In the genomic region with DNA sequence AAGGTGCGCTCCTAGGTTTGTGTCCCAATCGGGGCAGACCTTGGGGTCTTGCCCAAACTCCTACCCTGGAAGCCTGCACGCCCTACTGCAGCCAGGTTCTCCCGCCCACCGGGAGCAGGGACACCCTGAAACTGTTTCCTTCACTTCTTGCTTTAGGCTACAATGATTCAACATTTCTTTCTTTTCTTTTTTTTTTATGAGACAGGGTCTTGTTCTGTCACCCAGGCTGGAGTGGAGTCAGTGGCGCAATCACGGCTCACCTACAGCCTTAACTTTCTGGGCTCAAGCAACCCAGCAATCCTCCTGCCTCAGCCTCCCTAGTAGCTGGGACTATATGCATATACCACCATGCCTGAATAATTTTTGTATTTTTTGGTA, we compare ENCODE assay signal across 9 cellular contexts.
DNase-seq lines count a peak whose midpoint lies in the region; ATAC-seq, FAIRE-seq and TF ChIP-seq lines count a peak whose summit lies in the region.
"Had no signal": no experiment of that assay in that cellular context is flagged by ENCODE, and none has a peak within 500 bp of the region (broad histone marks: within the 10 kb centered on the region; RNA-seq: fewer than 3 reads in every experiment).

No MANE protein-coding gene starts in this region.

- POLR2A ChIA-PET in GM12878 (lab: Charles Lee) = interaction anchor here (0.7 to 3.7 kb wide), 10 partner anchors 9 to 255 kb away, joined by 3 to 14 read pairs (median 4); a partner anchor contains a TSS

- no peaks in the 10 kb centered on the region for H3K4me1 ChIP-seq in left ventricle myocardium inferior
- H3K4me1 ChIP-seq in GM12878 (ENCODE audit: control insufficient read depth, insufficient read depth, low read length) = peaks cover 54% of the 10 kb centered on the region
- H3K4me1 ChIP-seq in muscle layer of duodenum (ENCODE audit: control insufficient read depth in 1 of 2, insufficient read depth in 2 of 2, low read length in 2 of 2) = peaks cover 63 to 82% of the 10 kb centered on the region in 2 donors
- H3K4me1 ChIP-seq in urinary bladder (ENCODE audit: insufficient read depth) = no peaks in the 10 kb centered on the region

- H3K9ac ChIP-seq in GM12878 (ENCODE audit: control insufficient read depth, insufficient read depth, low read length) = no peak overlapping the region

- TF ChIP-seq CTCF in left ventricle myocardium inferior (IDR thresholded peaks at IDR 0.05; ENCODE audit: borderline replicate concordance) = no peak
- no peak for TF ChIP-seq CTCF in GM12878 (IDR thresholded peaks at IDR 0.05 in 2 of 3, conservative IDR thresholded peaks at IDR 0.05 in 1 of 3; ENCODE audit: control insufficient read depth in 2 of 3, extremely low read depth in 1 of 3, insufficient read depth in 1 of 3, low read depth in 3 of 3, low read length in 3 of 3)

- no peak for TF ChIP-seq POLR2A in GM12878 (IDR thresholded peaks at IDR 0.05; ENCODE audit: low read depth, low read length)

- no peaks in the 10 kb centered on the region for H3K9me3 ChIP-seq in left ventricle myocardium inferior (replicated peaks)
- no peaks in the 10 kb centered on the region for H3K9me3 ChIP-seq in GM12878 (replicated peaks; ENCODE audit: control insufficient read depth, insufficient read depth, low read length)
- no peaks in the 10 kb centered on the region for H3K9me3 ChIP-seq in muscle layer of duodenum (ENCODE audit: control insufficient read depth in 1 of 2, low read length in 2 of 2)

- CTCF ChIA-PET in GM12878 (lab: Yijun Ruan, JAX) = interaction anchor here (0.8 to 2.5 kb wide), 9 partner anchors 9 to 165 kb away, joined by 3 to 12 read pairs (median 7); a partner anchor contains a TSS

- H2AFZ ChIP-seq in GM12878 (ENCODE audit: control insufficient read depth, low read depth, low read length) = no peak overlapping the region

- H3K4me3 ChIP-seq in left ventricle myocardium inferior (peak overlapping the region; percentile 33), GM12878 (peak overlapping the region; percentile 5; the same call in 1 of the 2 replicates), muscle layer of duodenum (ENCODE audit: low read depth in 1 of 2, low read length in 2 of 2) (peak overlapping the region in 1 of 2 donors; percentile 40), urinary bladder (ENCODE audit: low read depth, low read length) (no peak overlapping the region)

- SMC1A ChIA-PET in GM12878 (lab: Charles Lee; ENCODE audit: uncharacterized antibody, unreplicated experiment) = interaction anchor here (0.8 to 5.2 kb wide), 17 partner anchors 10 to 162 kb away, joined by 3 to 67 read pairs (median 7); a partner anchor contains a TSS

- ATAC-seq in left cardiac atrium = no peak
- ATAC-seq in GM12878 = no peak

- H3K4me2 ChIP-seq in GM12878 (ENCODE audit: control insufficient read depth, insufficient read depth) = peak overlapping the region; percentile 84

- peaks cover 3% of the 10 kb centered on the region; the same call in 1 of the 2 replicates for H4K20me1 ChIP-seq in GM12878 (ENCODE audit: control insufficient read depth, insufficient read depth)

- peaks cover 38% of the 10 kb centered on the region for H3K79me2 ChIP-seq in GM12878 (ENCODE audit: control insufficient read depth, insufficient read depth, low read length)

- 15% methylated on average over 7 of the region's 7 CpGs for WGBS in GM12878 (ENCODE audit: insufficient coverage, insufficient replicate concordance, low lambda C conversion rate, missing lambda C conversion rate)
- 78% methylated on average over 7 of the region's 7 CpGs for WGBS in urinary bladder

- in situ Hi-C loops in GM12878 (cut with MboI) = no loop called here

- DNase-seq in left ventricle myocardium inferior (no peak), left cardiac atrium (no peak), GM12878 (ENCODE audit: low read depth, low spot score) (no peak), nucleus accumbens (lab: John Stamatoyannopoulos, UW) (no peak), GM19240 (ENCODE audit: insufficient read length, low spot score) (no peak), NCI-H187 treated with DMSO at 0.1 percent for 48 hours (lab: John Stamatoyannopoulos, UW) (no peak)
- DNase-seq: COR-L47 had no signal

- no peaks in the 10 kb centered on the region for H3K36me3 ChIP-seq in left ventricle myocardium inferior
- peaks cover 3 to 7% of the 10 kb centered on the region in 2 experiments; a peak in 1 of 4 replicates for H3K36me3 ChIP-seq in GM12878 (ENCODE audit: control insufficient read depth in 2 of 2, insufficient read depth in 2 of 2, low read length in 1 of 2)
- H3K36me3 ChIP-seq in muscle layer of duodenum (ENCODE audit: control insufficient read depth in 1 of 2, insufficient read depth in 2 of 2, low read length in 2 of 2) = no peaks in the 10 kb centered on the region
- no peaks in the 10 kb centered on the region for H3K36me3 ChIP-seq in urinary bladder (ENCODE audit: insufficient read depth)

- FAIRE-seq in GM12878 (lab: Jason Lieb, UNC) = no peak

- TF ChIP-seq EP300 in GM12878 (IDR thresholded peaks at IDR 0.05; ENCODE audit: borderline replicate concordance in 1 of 2, control insufficient read depth in 1 of 2, low read depth in 2 of 2, low read length in 2 of 2) = no peak

- no peak for TF ChIP-seq RAD21 in GM12878 (IDR thresholded peaks at IDR 0.05; ENCODE audit: insufficient read depth, low read depth, low read length)

- RAD21 ChIA-PET in GM12878 (lab: Charles Lee; ENCODE audit: unreplicated experiment) = interaction anchor here (1.0 to 4.2 kb wide), 19 partner anchors 10 to 255 kb away, joined by 3 to 30 read pairs (median 6); no protein-coding TSS in a partner anchor

- BruUV-seq in GM12878 (replicated peaks; lab: Mats Ljungman, UMichigan) = TSS peak; percentile 81

- no peak overlapping the region for H3K27ac ChIP-seq in left ventricle myocardium inferior (replicated peaks)
- H3K27ac ChIP-seq in GM12878 (ENCODE audit: control insufficient read depth, insufficient read depth) = peak overlapping the region; percentile 41
- peak overlapping the region; percentile 91 for H3K27ac ChIP-seq in muscle layer of duodenum (ENCODE audit: low read length)
- peak overlapping the region; percentile 79 for H3K27ac ChIP-seq in urinary bladder (ENCODE audit: low read depth)

- no peaks in the 10 kb centered on the region for H3K27me3 ChIP-seq in left ventricle myocardium inferior (ENCODE audit: low read depth)
- H3K27me3 ChIP-seq in GM12878 (replicated peaks in 1 of 2; ENCODE audit: control insufficient read depth in 2 of 2, insufficient read depth in 2 of 2, low read length in 1 of 2) = no peaks in the 10 kb centered on the region
- no peaks in the 10 kb centered on the region for H3K27me3 ChIP-seq in muscle layer of duodenum (ENCODE audit: low read depth, low read length)

- intact Hi-C loops in left ventricle myocardium inferior (cut with micrococcal nuclease) (no loop called here), left cardiac atrium (cut with DNase I) (loop anchor here in 1 of 2 donors (5.0 kb wide), 1 partner anchor 74 kb away; a partner anchor contains a TSS), GM12878 (cut with micrococcal nuclease; ENCODE audit: unreplicated experiment) (loop anchor here (1.0 to 2.0 kb wide), 2 partner anchors 12 to 73 kb away; no protein-coding TSS in a partner anchor)

TF ChIP-seq in GM12878, 131 proteins besides CTCF, POLR2A, EP300 and RAD21 (continues in another document):
- no peak for TF ChIP-seq EGR1 (IDR thresholded peaks at IDR 0.05; ENCODE audit: borderline replicate concordance in 1 of 2, low read depth in 2 of 2, low read length in 2 of 2)
- TF ChIP-seq, protein P1, sequence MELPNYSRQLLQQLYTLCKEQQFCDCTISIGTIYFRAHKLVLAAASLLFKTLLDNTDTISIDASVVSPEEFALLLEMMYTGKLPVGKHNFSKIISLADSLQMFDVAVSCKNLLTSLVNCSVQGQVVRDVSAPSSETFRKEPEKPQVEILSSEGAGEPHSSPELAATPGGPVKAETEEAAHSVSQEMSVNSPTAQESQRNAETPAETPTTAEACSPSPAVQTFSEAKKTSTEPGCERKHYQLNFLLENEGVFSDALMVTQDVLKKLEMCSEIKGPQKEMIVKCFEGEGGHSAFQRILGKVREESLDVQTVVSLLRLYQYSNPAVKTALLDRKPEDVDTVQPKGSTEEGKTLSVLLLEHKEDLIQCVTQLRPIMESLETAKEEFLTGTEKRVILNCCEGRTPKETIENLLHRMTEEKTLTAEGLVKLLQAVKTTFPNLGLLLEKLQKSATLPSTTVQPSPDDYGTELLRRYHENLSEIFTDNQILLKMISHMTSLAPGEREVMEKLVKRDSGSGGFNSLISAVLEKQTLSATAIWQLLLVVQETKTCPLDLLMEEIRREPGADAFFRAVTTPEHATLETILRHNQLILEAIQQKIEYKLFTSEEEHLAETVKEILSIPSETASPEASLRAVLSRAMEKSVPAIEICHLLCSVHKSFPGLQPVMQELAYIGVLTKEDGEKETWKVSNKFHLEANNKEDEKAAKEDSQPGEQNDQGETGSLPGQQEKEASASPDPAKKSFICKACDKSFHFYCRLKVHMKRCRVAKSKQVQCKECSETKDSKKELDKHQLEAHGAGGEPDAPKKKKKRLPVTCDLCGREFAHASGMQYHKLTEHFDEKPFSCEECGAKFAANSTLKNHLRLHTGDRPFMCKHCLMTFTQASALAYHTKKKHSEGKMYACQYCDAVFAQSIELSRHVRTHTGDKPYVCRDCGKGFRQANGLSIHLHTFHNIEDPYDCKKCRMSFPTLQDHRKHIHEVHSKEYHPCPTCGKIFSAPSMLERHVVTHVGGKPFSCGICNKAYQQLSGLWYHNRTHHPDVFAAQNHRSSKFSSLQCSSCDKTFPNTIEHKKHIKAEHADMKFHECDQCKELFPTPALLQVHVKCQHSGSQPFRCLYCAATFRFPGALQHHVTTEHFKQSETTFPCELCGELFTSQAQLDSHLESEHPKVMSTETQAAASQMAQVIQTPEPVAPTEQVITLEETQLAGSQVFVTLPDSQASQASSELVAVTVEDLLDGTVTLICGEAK (IDR thresholded peaks at IDR 0.05; ENCODE audit: borderline replicate concordance) = no peak
